Comparison of ENCODE assay signal across 1 cellular context in the genomic region with DNA sequence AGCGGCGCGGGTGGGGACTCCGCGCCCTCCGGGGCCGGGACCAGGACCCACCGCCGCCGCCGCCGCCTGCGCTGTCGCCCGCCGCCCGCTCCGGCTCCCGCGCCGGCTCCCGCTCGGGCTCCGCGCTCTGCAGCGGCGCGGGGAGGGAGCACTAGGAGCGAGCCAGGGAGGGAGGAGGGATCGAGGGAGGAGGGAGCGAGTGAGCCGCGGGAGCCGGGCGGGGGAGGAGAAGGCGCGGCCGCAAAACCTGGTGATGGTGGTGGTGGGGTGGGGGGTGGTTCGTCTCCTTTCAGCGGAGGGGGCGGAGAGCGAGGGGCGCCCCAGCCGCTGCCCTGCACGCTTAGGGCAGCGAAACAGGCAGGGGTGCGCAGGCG.
TF ChIP-seq lines count a peak whose summit lies in the region.

A gene with protein sequence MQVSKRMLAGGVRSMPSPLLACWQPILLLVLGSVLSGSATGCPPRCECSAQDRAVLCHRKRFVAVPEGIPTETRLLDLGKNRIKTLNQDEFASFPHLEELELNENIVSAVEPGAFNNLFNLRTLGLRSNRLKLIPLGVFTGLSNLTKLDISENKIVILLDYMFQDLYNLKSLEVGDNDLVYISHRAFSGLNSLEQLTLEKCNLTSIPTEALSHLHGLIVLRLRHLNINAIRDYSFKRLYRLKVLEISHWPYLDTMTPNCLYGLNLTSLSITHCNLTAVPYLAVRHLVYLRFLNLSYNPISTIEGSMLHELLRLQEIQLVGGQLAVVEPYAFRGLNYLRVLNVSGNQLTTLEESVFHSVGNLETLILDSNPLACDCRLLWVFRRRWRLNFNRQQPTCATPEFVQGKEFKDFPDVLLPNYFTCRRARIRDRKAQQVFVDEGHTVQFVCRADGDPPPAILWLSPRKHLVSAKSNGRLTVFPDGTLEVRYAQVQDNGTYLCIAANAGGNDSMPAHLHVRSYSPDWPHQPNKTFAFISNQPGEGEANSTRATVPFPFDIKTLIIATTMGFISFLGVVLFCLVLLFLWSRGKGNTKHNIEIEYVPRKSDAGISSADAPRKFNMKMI (minus strand): TSS at position 153 of the 374 bp plus-strand sequence. CDS start 597 bp downstream, outside the sequence.

TF ChIP-seq in IMR-90, 13 proteins besides CTCF, POLR2A, EP300 and RAD21 (continued from another document):
- TF ChIP-seq, protein P1, sequence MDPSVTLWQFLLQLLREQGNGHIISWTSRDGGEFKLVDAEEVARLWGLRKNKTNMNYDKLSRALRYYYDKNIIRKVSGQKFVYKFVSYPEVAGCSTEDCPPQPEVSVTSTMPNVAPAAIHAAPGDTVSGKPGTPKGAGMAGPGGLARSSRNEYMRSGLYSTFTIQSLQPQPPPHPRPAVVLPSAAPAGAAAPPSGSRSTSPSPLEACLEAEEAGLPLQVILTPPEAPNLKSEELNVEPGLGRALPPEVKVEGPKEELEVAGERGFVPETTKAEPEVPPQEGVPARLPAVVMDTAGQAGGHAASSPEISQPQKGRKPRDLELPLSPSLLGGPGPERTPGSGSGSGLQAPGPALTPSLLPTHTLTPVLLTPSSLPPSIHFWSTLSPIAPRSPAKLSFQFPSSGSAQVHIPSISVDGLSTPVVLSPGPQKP (IDR thresholded peaks at IDR 0.05; ENCODE audit: borderline replicate concordance, low read depth, low read length), result no peak
- no peak for TF ChIP-seq CEBPB (IDR thresholded peaks at IDR 0.05; ENCODE audit: low read depth, low read length)
- TF ChIP-seq RCOR1 (IDR thresholded peaks at IDR 0.05; ENCODE audit: insufficient replicate concordance, low read length), result no peak
- TF ChIP-seq RFX5 (IDR thresholded peaks at IDR 0.05; ENCODE audit: low read depth, low read length), result no peak
- TF ChIP-seq SMC3 (IDR thresholded peaks at IDR 0.05; ENCODE audit: low read depth, low read length), result no peak
- TF ChIP-seq MAZ (IDR thresholded peaks at IDR 0.05; ENCODE audit: borderline replicate concordance, low read depth, low read length), result no peak
- TF ChIP-seq, protein P2, sequence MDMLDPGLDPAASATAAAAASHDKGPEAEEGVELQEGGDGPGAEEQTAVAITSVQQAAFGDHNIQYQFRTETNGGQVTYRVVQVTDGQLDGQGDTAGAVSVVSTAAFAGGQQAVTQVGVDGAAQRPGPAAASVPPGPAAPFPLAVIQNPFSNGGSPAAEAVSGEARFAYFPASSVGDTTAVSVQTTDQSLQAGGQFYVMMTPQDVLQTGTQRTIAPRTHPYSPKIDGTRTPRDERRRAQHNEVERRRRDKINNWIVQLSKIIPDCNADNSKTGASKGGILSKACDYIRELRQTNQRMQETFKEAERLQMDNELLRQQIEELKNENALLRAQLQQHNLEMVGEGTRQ (IDR thresholded peaks at IDR 0.05; ENCODE audit: low read depth, low read length), result no peak
- TF ChIP-seq MXI1 (IDR thresholded peaks at IDR 0.05; ENCODE audit: borderline replicate concordance, low read depth, low read length), result no peak
- TF ChIP-seq MAFK (IDR thresholded peaks at IDR 0.05; ENCODE audit: low read depth, low read length), result no peak
